In genomic region chr1:52702886-52703787, GRCh38 we compare ENCODE assay signal across 8 cellular contexts. TPM values are rescaled to one million over a fixed set of nuclear protein-coding genes. Genes with fewer than 3 reads are reported as not detected.
A peak's percentile ranks its signal among the peaks of the same experiment; 100 is the strongest.
DNase-seq lines count a peak whose midpoint lies in the region; ATAC-seq and TF ChIP-seq lines count a peak whose summit lies in the region.

No MANE protein-coding gene starts in this region.

- no peaks in the 10 kb centered on the region for H3K36me3 Mint-ChIP-seq in CD4-positive, CD25-positive, alpha-beta regulatory T cell
- no peaks in the 10 kb centered on the region for H3K36me3 Mint-ChIP-seq in natural killer cell
- H3K36me3 Mint-ChIP-seq in stimulated activated naive B cell treated with anti-CD40 and anti-IgM and Interleukin-4, amounts not matched to agents 10 μg/mL and 1 μg/mL and 100 μg/mL, for 72 hours, result peaks cover under 1 to 2% of the 10 kb centered on the region in 2 donors

- peak; percentile 75 to 94 (median 86) for DNase-seq in CD4-positive, CD25-positive, alpha-beta regulatory T cell
- peak; percentile 89 for DNase-seq in GM20000 (ENCODE audit: low spot score)
- DNase-seq in HT-29 (ENCODE audit: low spot score), result peak; percentile 92
- DNase-seq in RPMI8226, result peak; percentile 96
- peak; percentile 92 for DNase-seq in activated effector memory CD4-positive, alpha-beta T cell treated with anti-CD3 and anti-CD28 coated beads, Interleukin-2, amount 50 U/mL, for 16 hours
- DNase-seq in fibroblast of the aortic adventitia (ENCODE audit: low read depth), result peak; percentile 81
- peak; percentile 76 for DNase-seq in natural killer cell
- peak; percentile 89 for DNase-seq in stimulated activated naive B cell treated with anti-CD40 and anti-IgM and Interleukin-4, amounts not matched to agents 10 μg/mL and 1 μg/mL and 100 μg/mL, for 72 hours

- peak overlapping the region; percentile 88 to 91 (median 90) for H3K4me3 Mint-ChIP-seq in CD4-positive, CD25-positive, alpha-beta regulatory T cell
- peak overlapping the region; percentile 95 for H3K4me3 Mint-ChIP-seq in natural killer cell
- peak overlapping the region; percentile 89 to 92 for H3K4me3 Mint-ChIP-seq in stimulated activated naive B cell treated with anti-CD40 and anti-IgM and Interleukin-4, amounts not matched to agents 10 μg/mL and 1 μg/mL and 100 μg/mL, for 72 hours

- no peak for TF ChIP-seq CTCF in GM20000 (IDR thresholded peaks at IDR 0.05; ENCODE audit: extremely low read depth, missing control alignments)
- TF ChIP-seq CTCF in fibroblast of the aortic adventitia (IDR thresholded peaks at IDR 0.05; ENCODE audit: insufficient read depth, low read length), result no peak
- TF ChIP-seq CTCF in natural killer cell (IDR thresholded peaks at IDR 0.05), result no peak

- H3K4me1 Mint-ChIP-seq in CD4-positive, CD25-positive, alpha-beta regulatory T cell, result peaks cover 9 to 28% (median 18%) of the 10 kb centered on the region in 4 donors
- H3K4me1 Mint-ChIP-seq in natural killer cell, result peaks cover 15 to 25% of the 10 kb centered on the region in 2 donors
- peaks cover 10 to 24% of the 10 kb centered on the region in 2 donors for H3K4me1 Mint-ChIP-seq in stimulated activated naive B cell treated with anti-CD40 and anti-IgM and Interleukin-4, amounts not matched to agents 10 μg/mL and 1 μg/mL and 100 μg/mL, for 72 hours

- H3K27ac ChIP-seq in CD4-positive, CD25-positive, alpha-beta regulatory T cell (ENCODE audit: insufficient read depth, low read length, poor library complexity, severe bottlenecking), result peak overlapping the region; percentile 87

- peaks cover 1% of the 10 kb centered on the region for H3K27me3 ChIP-seq in CD4-positive, CD25-positive, alpha-beta regulatory T cell (ENCODE audit: control insufficient read depth, insufficient read depth, low read length)

- intact Hi-C loops in natural killer cell (cut with micrococcal nuclease), result no loop called here

- H3K4me1 ChIP-seq in CD4-positive, CD25-positive, alpha-beta regulatory T cell (ENCODE audit: control insufficient read depth, insufficient read depth, low read length, poor library complexity, severe bottlenecking), result peaks cover 21% of the 10 kb centered on the region

- peak; percentile 90 to 91 for ATAC-seq in CD4-positive, CD25-positive, alpha-beta regulatory T cell (ENCODE audit: low read depth in 2 of 2)
- ATAC-seq in natural killer cell, result peak; percentile 91 to 96 (median 93)
- ATAC-seq in stimulated activated naive B cell treated with anti-CD40 and anti-IgM and Interleukin-4, amounts not matched to agents 10 μg/mL and 1 μg/mL and 100 μg/mL, for 72 hours (replicated peaks), result peak; percentile 92

- H3K9me3 Mint-ChIP-seq in CD4-positive, CD25-positive, alpha-beta regulatory T cell, result no peaks in the 10 kb centered on the region
- H3K9me3 Mint-ChIP-seq in natural killer cell, result no peaks in the 10 kb centered on the region
- H3K9me3 Mint-ChIP-seq in stimulated activated naive B cell treated with anti-CD40 and anti-IgM and Interleukin-4, amounts not matched to agents 10 μg/mL and 1 μg/mL and 100 μg/mL, for 72 hours, result no peaks in the 10 kb centered on the region

- H3K27ac Mint-ChIP-seq in CD4-positive, CD25-positive, alpha-beta regulatory T cell, result peak overlapping the region; percentile 98 to 100 (median 100)
- peak overlapping the region; percentile 97 to 98 for H3K27ac Mint-ChIP-seq in natural killer cell
- H3K27ac Mint-ChIP-seq in stimulated activated naive B cell treated with anti-CD40 and anti-IgM and Interleukin-4, amounts not matched to agents 10 μg/mL and 1 μg/mL and 100 μg/mL, for 72 hours, result peak overlapping the region; percentile 98

- H3K27me3 Mint-ChIP-seq in CD4-positive, CD25-positive, alpha-beta regulatory T cell, result peaks cover 8% of the 10 kb centered on the region
- H3K27me3 Mint-ChIP-seq in natural killer cell (ENCODE audit: low read depth in 2 of 2), result peaks cover 2 to 13% of the 10 kb centered on the region in 2 donors
- peaks cover 6 to 18% of the 10 kb centered on the region in 2 donors for H3K27me3 Mint-ChIP-seq in stimulated activated naive B cell treated with anti-CD40 and anti-IgM and Interleukin-4, amounts not matched to agents 10 μg/mL and 1 μg/mL and 100 μg/mL, for 72 hours

- H3K9me3 ChIP-seq in CD4-positive, CD25-positive, alpha-beta regulatory T cell (ENCODE audit: control insufficient read depth in 2 of 2, low read length in 2 of 2), result no peaks in the 10 kb centered on the region

- H3K36me3 ChIP-seq in CD4-positive, CD25-positive, alpha-beta regulatory T cell (ENCODE audit: control insufficient read depth, insufficient read depth, low read length), result no peaks in the 10 kb centered on the region

- peak overlapping the region; percentile 64 for H3K4me3 ChIP-seq in CD4-positive, CD25-positive, alpha-beta regulatory T cell (ENCODE audit: low read depth, low read length)
- peak overlapping the region; percentile 66 for H3K4me3 ChIP-seq in fibroblast of the aortic adventitia (ENCODE audit: low read depth, low read length)

RNA-seq across cellular contexts. Expression of gene COA7, which starts 5.0 kb away (rescaled TPM):
- 5.4 TPM for total RNA-seq in CD4-positive, CD25-positive, alpha-beta regulatory T cell
- polyA plus RNA-seq in CD4-positive, CD25-positive, alpha-beta regulatory T cell, result 1 to 10 TPM; 2.4 to 4.6 (median 3.2) TPM
- 15.8 and 17.4 TPM in 2 replicates for total RNA-seq in HT-29 (2014; rRNA removed; shearing (Covaris generic))
- 15.2 and 15.7 TPM in 2 replicates for total RNA-seq in fibroblast of the aortic adventitia (ENCODE audit: low replicate concordance)
- total RNA-seq in natural killer cell, result 1 to 10 TPM; 1.8 to 4.7 (median 3.9) TPM

RNA-seq across cellular contexts. Expression of gene ZYG11B, which starts 23.1 kb away (rescaled TPM):
- 21.1 TPM for total RNA-seq in CD4-positive, CD25-positive, alpha-beta regulatory T cell
- 10 to 100 TPM; 13.6 to 16.5 (median 15.0) TPM for polyA plus RNA-seq in CD4-positive, CD25-positive, alpha-beta regulatory T cell
- 3.3 and 6.5 TPM in 2 replicates for total RNA-seq in HT-29 (2014; rRNA removed; shearing (Covaris generic))
- 36.7 and 59.7 TPM in 2 replicates for total RNA-seq in fibroblast of the aortic adventitia (ENCODE audit: low replicate concordance)
- 10 to 100 TPM in 2 of 3 donors, 1 to 10 TPM in 1; 7.4 to 11.8 (median 10.7) TPM for total RNA-seq in natural killer cell

Comparison
In these comparisons a context has a peak if more than half of its experiments do, and no peak if none do; other contexts are left out.
1. Peak in every context shown above with its lines: DNase-seq, ATAC-seq, H3K4me3 ChIP-seq and H3K27ac ChIP-seq.